ENCODE assay signal across 8 cellular contexts in the genomic region with DNA sequence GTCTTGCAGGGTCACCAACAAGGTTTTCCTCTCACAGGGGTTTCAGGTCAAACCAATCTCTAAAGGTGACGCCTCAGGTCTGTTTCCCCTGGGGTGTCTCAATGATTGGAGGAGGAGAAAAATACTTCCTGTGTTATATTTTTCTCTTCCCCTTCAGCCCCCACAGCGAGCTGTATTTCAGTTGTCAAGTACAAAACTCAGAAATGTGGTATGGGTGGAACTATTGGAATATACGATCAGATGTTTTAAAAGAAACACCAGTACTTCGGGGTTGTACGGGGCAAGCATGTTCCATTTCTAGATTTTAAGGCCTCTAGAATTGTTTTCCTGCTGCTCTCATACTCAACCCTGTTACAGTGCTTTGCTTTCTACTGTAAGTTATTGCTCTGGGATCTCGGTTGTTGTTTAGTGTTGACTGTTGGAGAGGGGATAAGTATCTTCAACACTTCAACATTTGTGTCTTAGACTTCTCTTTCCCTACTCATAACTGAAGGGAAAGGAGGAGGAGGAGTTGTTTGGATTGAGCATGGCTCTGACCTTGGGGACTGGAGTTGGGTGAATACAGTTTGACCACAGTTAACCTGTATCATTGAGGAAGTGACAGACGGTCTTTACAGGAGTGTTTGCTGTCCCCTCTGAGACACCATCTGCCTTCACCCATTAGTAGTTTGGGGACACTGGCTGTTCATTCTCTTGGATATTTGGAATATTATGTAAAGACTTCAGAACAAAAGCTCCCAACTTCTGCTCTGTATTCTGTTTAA. TPM values are rescaled to one million over a fixed set of nuclear protein-coding genes. Genes with fewer than 3 reads are reported as not detected.
DNase-seq lines count a peak whose midpoint lies in the region; ATAC-seq and TF ChIP-seq lines count a peak whose summit lies in the region.

No MANE protein-coding gene starts in this region.

- H3K9ac ChIP-seq in Loucy (ENCODE audit: low read depth, low read length, poor library complexity, severe bottlenecking), result peak overlapping the region; percentile 81

- TSS peak; percentile 32 for BruUV-seq in MCF 10A (replicated peaks; lab: Mats Ljungman, UMichigan)

- peaks cover 2% of the 10 kb centered on the region for H3K36me3 Mint-ChIP-seq in activated CD4-positive, alpha-beta T cell treated with anti-CD3 and anti-CD28 coated beads for 36 hours (ENCODE audit: low read depth)
- peaks cover 10% of the 10 kb centered on the region for H3K36me3 Mint-ChIP-seq in MCF 10A (ENCODE audit: insufficient read depth, unreplicated experiment)

- no peaks in the 10 kb centered on the region for H3K9me3 ChIP-seq in Loucy (ENCODE audit: insufficient read depth, low read depth, low read length)
- no peaks in the 10 kb centered on the region for H3K9me3 ChIP-seq in mucosa of descending colon

- peak overlapping the region; percentile 97 for H3K27ac Mint-ChIP-seq in activated CD4-positive, alpha-beta T cell treated with anti-CD3 and anti-CD28 coated beads for 36 hours
- H3K27ac Mint-ChIP-seq in MCF 10A (ENCODE audit: low read depth, unreplicated experiment), result peak overlapping the region; percentile 97

- peaks cover under 1% of the 10 kb centered on the region for H3K27me3 Mint-ChIP-seq in activated CD4-positive, alpha-beta T cell treated with anti-CD3 and anti-CD28 coated beads for 36 hours
- no peaks in the 10 kb centered on the region for H3K27me3 Mint-ChIP-seq in MCF 10A (ENCODE audit: insufficient read depth, unreplicated experiment)

- no peaks in the 10 kb centered on the region for H3K9me3 Mint-ChIP-seq in activated CD4-positive, alpha-beta T cell treated with anti-CD3 and anti-CD28 coated beads for 36 hours (ENCODE audit: low read depth)
- no peaks in the 10 kb centered on the region for H3K9me3 Mint-ChIP-seq in MCF 10A (ENCODE audit: unreplicated experiment)

- H3K4me1 Mint-ChIP-seq in activated CD4-positive, alpha-beta T cell treated with anti-CD3 and anti-CD28 coated beads for 36 hours, result peaks cover 59% of the 10 kb centered on the region
- peaks cover 61% of the 10 kb centered on the region for H3K4me1 Mint-ChIP-seq in MCF 10A (ENCODE audit: insufficient read depth, unreplicated experiment)

- H3K9me2 ChIP-seq in Loucy (replicated peaks; ENCODE audit: low read depth, low read length), result no peaks in the 10 kb centered on the region

- H3K4me1 ChIP-seq in Loucy (ENCODE audit: insufficient read depth, low read length, poor library complexity, severe bottlenecking), result peaks cover 45% of the 10 kb centered on the region
- peaks cover 50% of the 10 kb centered on the region for H3K4me1 ChIP-seq in mucosa of descending colon (ENCODE audit: low read depth)

- TF ChIP-seq CTCF in Loucy (conservative IDR thresholded peaks at IDR 0.05; ENCODE audit: low read length) (no peak), MCF 10A (IDR thresholded peaks at IDR 0.05; ENCODE audit: unreplicated experiment) (no peak), mucosa of descending colon (IDR thresholded peaks at IDR 0.05) (no peak), omental fat pad (IDR thresholded peaks at IDR 0.05) (no peak)

- POLR2A ChIA-PET in activated CD4-positive, alpha-beta T cell treated with anti-CD3 and anti-CD28 coated beads for 36 hours (lab: Charles Lee), result interaction anchor here (0.7 to 1.6 kb wide), 2 partner anchors 18 to 74 kb away, joined by 3 read pairs; a partner anchor contains a TSS
- POLR2A ChIA-PET in MCF 10A (lab: Yijun Ruan, JAX), result interaction anchor here (0.6 to 12.6 kb wide), 22 partner anchors 12 to 1122 kb away, joined by 3 to 229 read pairs (median 4); a partner anchor contains a TSS

- H3K79me2 ChIP-seq in Loucy (ENCODE audit: insufficient read depth, low read length), result peaks cover 66% of the 10 kb centered on the region

- ATAC-seq in activated CD4-positive, alpha-beta T cell treated with anti-CD3 and anti-CD28 coated beads for 36 hours, result peak; percentile 34
- ATAC-seq in mucosa of descending colon, result peak; percentile 14
- ATAC-seq in omental fat pad (ENCODE audit: low FRiP score), result no peak
- ATAC-seq in HG02970 (IDR thresholded peaks at IDR 0.05; ENCODE audit: low FRiP score, unreplicated experiment), result no peak

- peak overlapping the region; percentile 92 for H3K4me3 ChIP-seq in Loucy (ENCODE audit: low read length, poor library complexity, severe bottlenecking)
- peak overlapping the region; percentile 78 for H3K4me3 ChIP-seq in mucosa of descending colon

- H3K4me3 Mint-ChIP-seq in activated CD4-positive, alpha-beta T cell treated with anti-CD3 and anti-CD28 coated beads for 36 hours, result peak overlapping the region; percentile 98
- peak overlapping the region; percentile 93 for H3K4me3 Mint-ChIP-seq in MCF 10A (ENCODE audit: unreplicated experiment)

- intact Hi-C loops in activated CD4-positive, alpha-beta T cell treated with anti-CD3 and anti-CD28 coated beads for 36 hours (cut with DNase I, micrococcal nuclease), result loop anchor here (1.0 to 10.0 kb wide), 4 partner anchors 17 to 1052 kb away; a partner anchor contains a TSS
- intact Hi-C loops in MCF 10A (cut with micrococcal nuclease), result loop anchor here (2.0 kb wide), 1 partner anchor 40 kb away; no protein-coding TSS in a partner anchor
- intact Hi-C loops in mucosa of descending colon (cut with DNase I, micrococcal nuclease), result no loop called here

- H3K36me3 ChIP-seq in Loucy (ENCODE audit: insufficient read depth, low read length), result no peaks in the 10 kb centered on the region
- H3K36me3 ChIP-seq in mucosa of descending colon (ENCODE audit: low read depth), result no peaks in the 10 kb centered on the region

- H3K27me3 ChIP-seq in Loucy (ENCODE audit: insufficient read depth, low read length, poor library complexity, severe bottlenecking), result peaks cover 3% of the 10 kb centered on the region

- H3K4me2 ChIP-seq in Loucy (ENCODE audit: low read depth, low read length, poor library complexity, severe bottlenecking), result peak overlapping the region; percentile 79

- H2AFZ ChIP-seq in Loucy (ENCODE audit: low read length), result peak overlapping the region; percentile 29; the same call in 1 of the 2 replicates

- H3F3A ChIP-seq in Loucy (ENCODE audit: low read depth), result no peaks in the 10 kb centered on the region

- CTCF ChIA-PET in activated CD4-positive, alpha-beta T cell treated with anti-CD3 and anti-CD28 coated beads for 36 hours (lab: Charles Lee), result interaction anchor here (0.7 to 1.7 kb wide), 5 partner anchors 19 to 247 kb away, joined by 3 to 4 read pairs (median 4); no protein-coding TSS in a partner anchor
- CTCF ChIA-PET in MCF 10A (lab: Yijun Ruan, JAX), result interaction anchor here (0.6 to 9.5 kb wide), 9 partner anchors 11 to 355 kb away, joined by 3 to 90 read pairs (median 5); a partner anchor contains a TSS

- H4K20me1 ChIP-seq in Loucy (ENCODE audit: insufficient read depth, low read length, poor library complexity, severe bottlenecking), result peaks cover 56% of the 10 kb centered on the region

- peak; percentile 40 for DNase-seq in activated CD4-positive, alpha-beta T cell treated with anti-CD3 and anti-CD28 coated beads for 36 hours
- DNase-seq in activated CD4-positive, alpha-beta T cell treated with anti-CD3 and anti-CD28 coated beads, Interleukin-2, amount 50 U/mL, for 48 hours, result no peak
- DNase-seq in MCF 10A (ENCODE audit: unreplicated experiment) (no peak), mucosa of descending colon (no peak), omental fat pad (ENCODE audit: low spot score) (no peak), superior temporal gyrus (ENCODE audit: extremely low spot score) (no peak)

RNA-seq across cellular contexts. Expression of a gene that starts 2.0 kb away (rescaled TPM):
- 10 to 100 TPM; 62.8 to 64.7 TPM for total RNA-seq in activated CD4-positive, alpha-beta T cell treated with anti-CD3 and anti-CD28 coated beads for 36 hours
- 142 and 178 TPM in 2 replicates for total RNA-seq in MCF 10A (2022)
- 10 to 100 TPM; 68.4 to 75.2 (median 72.1) TPM for total RNA-seq in mucosa of descending colon
- 100 to 1,000 TPM in 1 of 4 donors, 10 to 100 TPM in 3; 52.0 to 151 (median 79.9) TPM for total RNA-seq in omental fat pad

RNA-seq across cellular contexts. Expression of a gene that starts 51.3 kb away (rescaled TPM):
- total RNA-seq in activated CD4-positive, alpha-beta T cell treated with anti-CD3 and anti-CD28 coated beads for 36 hours, result 1 to 10 TPM; 8.3 to 8.7 TPM
- total RNA-seq in MCF 10A (2022), result 45.4 and 58.5 TPM in 2 replicates
- 1 to 10 TPM in 2 of 3 donors, under 1 TPM in 1; 0.61 to 4.7 (median 1.4) TPM for total RNA-seq in mucosa of descending colon
- 10 to 100 TPM; 14.3 to 73.3 (median 39.4) TPM for total RNA-seq in omental fat pad

Comparison
In these comparisons a context has a peak if more than half of its experiments do, and no peak if none do; other contexts are left out.
1. ATAC-seq: peak in activated CD4-positive, alpha-beta T cell treated with anti-CD3 and anti-CD28 coated beads for 36 hours (single experiment) and mucosa of descending colon (single experiment); none in omental fat pad (single experiment) and HG02970 (single experiment).
2. intact Hi-C loops: an anchor here in activated CD4-positive, alpha-beta T cell treated with anti-CD3 and anti-CD28 coated beads for 36 hours (1.0 to 10.0 kb wide) and MCF 10A (2.0 kb wide); none called in mucosa of descending colon.